In genomic region chr4:88706574-88706973, GRCh38 we compare ENCODE assay signal across 1 cellular context.
TF ChIP-seq lines count a peak whose summit lies in the region.

No MANE protein-coding gene starts in this region.

TF ChIP-seq in GM12878, 131 proteins besides CTCF, POLR2A, EP300 and RAD21 (continued from another document):
- TF ChIP-seq ZNF687 (IDR thresholded peaks at IDR 0.05), result no peak
- TF ChIP-seq ATF7 (IDR thresholded peaks at IDR 0.05; ENCODE audit: low read depth), result no peak
- TF ChIP-seq SRF (IDR thresholded peaks at IDR 0.05; ENCODE audit: low read depth in 2 of 2, low read length in 2 of 2), result no peak
- no peak for TF ChIP-seq MYC (IDR thresholded peaks at IDR 0.05; ENCODE audit: insufficient read depth, insufficient read length, insufficient replicate concordance, low read length, severe bottlenecking)
- no peak for TF ChIP-seq CBX5 (IDR thresholded peaks at IDR 0.05; ENCODE audit: low read depth)
- TF ChIP-seq SIN3A (IDR thresholded peaks at IDR 0.05; ENCODE audit: low read depth, low read length), result no peak
- no peak for TF ChIP-seq ZNF24 (IDR thresholded peaks at IDR 0.05)
- TF ChIP-seq NKRF (conservative IDR thresholded peaks at IDR 0.05), result no peak
- no peak for TF ChIP-seq MEF2A (IDR thresholded peaks at IDR 0.05; ENCODE audit: insufficient read depth, low read depth, low read length)
- no peak for TF ChIP-seq ZBTB33 (IDR thresholded peaks at IDR 0.05)
- TF ChIP-seq SIX5 (IDR thresholded peaks at IDR 0.05; ENCODE audit: low read depth, low read length, severe bottlenecking), result no peak
- no peak for TF ChIP-seq REST (IDR thresholded peaks at IDR 0.05; ENCODE audit: low read depth, low read length)
- TF ChIP-seq RELB (IDR thresholded peaks at IDR 0.05; ENCODE audit: low read depth), result no peak
- no peak for TF ChIP-seq CBFB (IDR thresholded peaks at IDR 0.05; ENCODE audit: low read depth)
- no peak for TF ChIP-seq PRDM15 (CRISPR knock-in tag; IDR thresholded peaks at IDR 0.05)
- TF ChIP-seq RCOR1 (conservative IDR thresholded peaks at IDR 0.05; ENCODE audit: low read depth, low read length), result no peak
- TF ChIP-seq CREM (IDR thresholded peaks at IDR 0.05; ENCODE audit: low read depth), result no peak
- TF ChIP-seq ELK1 (IDR thresholded peaks at IDR 0.05; ENCODE audit: low read depth, low read length), result no peak
